ENCODE assay signal across 1 cellular context in the genomic region with DNA sequence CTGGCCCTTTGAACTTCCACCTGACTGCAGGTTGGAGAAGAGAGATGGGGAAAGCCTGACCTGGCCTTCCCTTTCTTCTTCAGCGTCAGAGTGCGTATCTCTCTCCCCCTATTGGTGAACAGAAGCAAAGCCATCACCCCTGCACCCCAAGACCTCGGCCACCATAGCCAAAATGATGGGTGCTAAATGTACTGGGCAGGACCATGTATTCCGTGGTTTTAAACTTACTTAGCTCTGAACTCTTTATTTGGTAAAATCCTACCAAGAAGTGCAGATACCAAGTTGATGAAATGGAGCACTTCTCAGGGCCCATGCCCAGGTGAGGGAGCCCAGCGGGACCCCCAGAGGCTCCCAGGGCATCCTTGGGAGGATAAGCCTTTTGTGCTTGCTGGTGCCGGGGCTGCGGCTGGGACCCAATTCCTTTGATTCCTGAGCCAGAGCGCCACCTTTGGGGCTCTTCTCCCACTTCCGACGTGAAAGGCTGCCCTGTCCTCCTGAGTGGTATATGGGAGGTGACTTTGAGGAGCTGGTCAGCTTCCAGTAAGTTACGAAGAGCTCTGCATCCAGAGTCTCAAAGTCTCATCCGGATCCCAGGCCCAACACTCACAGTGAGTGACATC.
A peak's percentile ranks its signal among the peaks of the same experiment; 100 is the strongest.
TF ChIP-seq lines count a peak whose summit lies in the region.

No MANE protein-coding gene starts in this region.

TF ChIP-seq in K562, 482 proteins besides CTCF, POLR2A, EP300 and RAD21 (continued from another document):
- TF ChIP-seq, protein P1, sequence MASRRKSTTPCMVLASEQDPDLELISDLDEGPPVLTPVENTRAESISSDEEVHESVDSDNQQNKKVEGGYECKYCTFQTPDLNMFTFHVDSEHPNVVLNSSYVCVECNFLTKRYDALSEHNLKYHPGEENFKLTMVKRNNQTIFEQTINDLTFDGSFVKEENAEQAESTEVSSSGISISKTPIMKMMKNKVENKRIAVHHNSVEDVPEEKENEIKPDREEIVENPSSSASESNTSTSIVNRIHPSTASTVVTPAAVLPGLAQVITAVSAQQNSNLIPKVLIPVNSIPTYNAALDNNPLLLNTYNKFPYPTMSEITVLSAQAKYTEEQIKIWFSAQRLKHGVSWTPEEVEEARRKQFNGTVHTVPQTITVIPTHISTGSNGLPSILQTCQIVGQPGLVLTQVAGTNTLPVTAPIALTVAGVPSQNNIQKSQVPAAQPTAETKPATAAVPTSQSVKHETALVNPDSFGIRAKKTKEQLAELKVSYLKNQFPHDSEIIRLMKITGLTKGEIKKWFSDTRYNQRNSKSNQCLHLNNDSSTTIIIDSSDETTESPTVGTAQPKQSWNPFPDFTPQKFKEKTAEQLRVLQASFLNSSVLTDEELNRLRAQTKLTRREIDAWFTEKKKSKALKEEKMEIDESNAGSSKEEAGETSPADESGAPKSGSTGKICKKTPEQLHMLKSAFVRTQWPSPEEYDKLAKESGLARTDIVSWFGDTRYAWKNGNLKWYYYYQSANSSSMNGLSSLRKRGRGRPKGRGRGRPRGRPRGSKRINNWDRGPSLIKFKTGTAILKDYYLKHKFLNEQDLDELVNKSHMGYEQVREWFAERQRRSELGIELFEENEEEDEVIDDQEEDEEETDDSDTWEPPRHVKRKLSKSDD (conservative IDR thresholded peaks at IDR 0.05; ENCODE audit: low read length): no peak
- TF ChIP-seq ZNF609 (CRISPR knock-in tag; IDR thresholded peaks at IDR 0.05; ENCODE audit: borderline replicate concordance) (no peak), RBFOX2 (IDR thresholded peaks at IDR 0.05; ENCODE audit: low read depth, low read length) (peak; percentile 28; the same call in 1 of the 2 replicates)
